Comparison of ENCODE assay signal across 27 cellular contexts in genomic region chr16:19162085-19162484, GRCh38. TPM values are rescaled to one million over a fixed set of nuclear protein-coding genes. Genes with fewer than 3 reads are reported as not detected.
"Had no signal": no experiment of that assay in that cellular context is flagged by ENCODE, and none has a peak within 500 bp of the region (broad histone marks: within the 10 kb centered on the region; RNA-seq: fewer than 3 reads in every experiment).

No MANE protein-coding gene starts in this region.

- H3K27me3 ChIP-seq: body of pancreas, colonic mucosa, hepatocyte, right atrium auricular region had no signal

- H3K27ac Mint-ChIP-seq: activated B cell treated with CpG ODN at 0.5 μM for 24 hours; activated CD8-positive, alpha-beta memory T cell treated with anti-CD3 and anti-CD28 coated beads, Interleukin-2, amount 10 ng/mL, durations not matched to agents 7 days and 5 days; activated CD8-positive, alpha-beta T cell treated with anti-CD3 and anti-CD28 coated beads, Interleukin-2, amount 10 ng/mL, durations not matched to agents 7 days and 5 days; activated naive CD8-positive, alpha-beta T cell; memory B cell; natural killer cell treated with Interleukin-12 subunit alpha and Interleukin-12 subunit beta and Interleukin-15 and Interleukin-18, amount 100 ng/mL, for 72 hours had no signal

- H2AFZ ChIP-seq: hepatocyte had no signal

- H3K4me3 ChIP-seq: body of pancreas, colonic mucosa, esophagus squamous epithelium, gastroesophageal sphincter, hepatocyte, right atrium auricular region, thoracic aorta had no signal

- FAIRE-seq: endometrium, keratinocyte, urothelium cell line had no signal

- H3K9me3 ChIP-seq: body of pancreas, colonic mucosa, gastroesophageal sphincter, right atrium auricular region, thoracic aorta had no signal

- H3K4me3 Mint-ChIP-seq: activated B cell treated with CpG ODN at 0.5 μM for 24 hours; activated CD8-positive, alpha-beta memory T cell treated with anti-CD3 and anti-CD28 coated beads, Interleukin-2, amount 10 ng/mL, durations not matched to agents 7 days and 5 days; activated CD8-positive, alpha-beta T cell treated with anti-CD3 and anti-CD28 coated beads, Interleukin-2, amount 10 ng/mL, durations not matched to agents 7 days and 5 days; activated naive CD8-positive, alpha-beta T cell; memory B cell; natural killer cell treated with Interleukin-12 subunit alpha and Interleukin-12 subunit beta and Interleukin-15 and Interleukin-18, amount 100 ng/mL, for 72 hours had no signal

- H3K4me2 ChIP-seq: hepatocyte had no signal

- H3K27ac ChIP-seq: body of pancreas, colonic mucosa, epithelial cell of prostate, esophagus squamous epithelium, gastroesophageal sphincter, hepatocyte, right atrium auricular region, thoracic aorta had no signal

- H3K4me1 Mint-ChIP-seq: activated B cell treated with CpG ODN at 0.5 μM for 24 hours; activated CD8-positive, alpha-beta memory T cell treated with anti-CD3 and anti-CD28 coated beads, Interleukin-2, amount 10 ng/mL, durations not matched to agents 7 days and 5 days; memory B cell had no signal

- H3K36me3 Mint-ChIP-seq: activated CD8-positive, alpha-beta memory T cell treated with anti-CD3 and anti-CD28 coated beads, Interleukin-2, amount 10 ng/mL, durations not matched to agents 7 days and 5 days; activated naive CD8-positive, alpha-beta T cell; natural killer cell treated with Interleukin-12 subunit alpha and Interleukin-12 subunit beta and Interleukin-15 and Interleukin-18, amount 100 ng/mL, for 72 hours had no signal

- H3K4me1 ChIP-seq: body of pancreas, colonic mucosa, right atrium auricular region had no signal

- ATAC-seq: activated CD8-positive, alpha-beta memory T cell treated with anti-CD3 and anti-CD28 coated beads, Interleukin-2, amount 10 ng/mL, durations not matched to agents 7 days and 5 days; activated CD8-positive, alpha-beta T cell treated with anti-CD3 and anti-CD28 coated beads, Interleukin-2, amount 10 ng/mL, durations not matched to agents 7 days and 5 days; body of pancreas; gastroesophageal sphincter; left colon; natural killer cell treated with Interleukin-12 subunit alpha and Interleukin-12 subunit beta and Interleukin-15 and Interleukin-18, amount 100 ng/mL, for 72 hours; stimulated activated naive CD8-positive, alpha-beta T cell treated with anti-CD3 and anti-CD28 coated beads, Interleukin-15, Interleukin-2, amounts not matched to agents 100 U/mL and 50 U/mL, for 24 hours had no signal

- H3K27me3 Mint-ChIP-seq: activated B cell treated with CpG ODN at 0.5 μM for 24 hours had no signal

- DNase-seq: activated B cell treated with CpG ODN at 0.5 μM for 24 hours; activated CD4-positive, alpha-beta T cell treated with anti-CD3 and anti-CD28 coated beads, Interleukin-2, amount 50 U/mL, for 1 hour; activated CD8-positive, alpha-beta memory T cell treated with anti-CD3 and anti-CD28 coated beads, Interleukin-2, amount 10 ng/mL, durations not matched to agents 7 days and 5 days; activated CD8-positive, alpha-beta T cell treated with anti-CD3 and anti-CD28 coated beads, Interleukin-2, amount 10 ng/mL, durations not matched to agents 7 days and 5 days; activated naive CD4-positive, alpha-beta T cell; activated T-cell treated with anti-CD3 and anti-CD28 coated beads, Interleukin-2, amount 50 U/mL, for 48 hours; aorta; body of pancreas; colonic mucosa; effector CD8-positive, alpha-beta T cell; esophagus squamous epithelium; left colon; stimulated activated CD4-positive, alpha-beta T cell treated with anti-CD3 and anti-CD28 coated beads, Interleukin-2, amount 100 ng/mL, for 48 hours; stimulated activated naive CD8-positive, alpha-beta T cell treated with anti-CD3 and anti-CD28 coated beads, Interleukin-15, Interleukin-2, amounts not matched to agents 100 U/mL and 50 U/mL, for 24 hours; T-helper 2 cell; trophoblast cell had no signal

- H3K79me2 ChIP-seq: hepatocyte had no signal

- H3K36me3 ChIP-seq: colonic mucosa, esophagus squamous epithelium, gastroesophageal sphincter, right atrium auricular region, thoracic aorta had no signal

RNA-seq across cellular contexts. Expression of gene SYT17, which starts 6.0 kb away (rescaled TPM):
- total RNA-seq: activated CD8-positive, alpha-beta memory T cell treated with anti-CD3 and anti-CD28 coated beads, Interleukin-2, amount 10 ng/mL, durations not matched to agents 7 days and 5 days; activated CD8-positive, alpha-beta T cell treated with anti-CD3 and anti-CD28 coated beads, Interleukin-2, amount 10 ng/mL, durations not matched to agents 7 days and 5 days; natural killer cell treated with Interleukin-12 subunit alpha and Interleukin-12 subunit beta and Interleukin-15 and Interleukin-18, amount 100 ng/mL, for 72 hours had no signal
- polyA plus RNA-seq: keratinocyte had no signal
